Comparison of ENCODE assay signal across 31 cellular contexts in the genomic region with DNA sequence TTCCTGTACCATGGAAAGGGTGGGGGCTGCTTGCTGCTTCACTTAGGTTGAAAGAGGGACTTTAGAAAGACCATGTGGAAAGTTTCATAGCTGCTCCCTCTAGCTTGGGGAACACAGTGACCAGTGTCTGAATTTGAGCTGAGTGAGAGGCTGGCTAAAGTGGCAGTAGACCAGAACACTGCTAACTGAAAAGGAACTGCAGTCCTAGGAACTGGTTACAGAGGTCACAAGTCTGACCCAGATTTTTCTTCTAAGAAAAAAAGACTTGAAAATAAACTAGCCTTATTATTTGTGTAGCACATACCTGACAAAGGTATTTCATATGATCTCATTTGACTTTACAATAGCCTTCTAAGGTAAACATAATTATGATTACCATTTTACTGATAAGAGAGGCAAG.
DNase-seq lines count a peak whose midpoint lies in the region; ATAC-seq and TF ChIP-seq lines count a peak whose summit lies in the region.
"Had no signal": no experiment of that assay in that cellular context is flagged by ENCODE, and none has a peak within 500 bp of the region (broad histone marks: within the 10 kb centered on the region; RNA-seq: fewer than 3 reads in every experiment).

No MANE protein-coding gene starts in this region.

- no peaks in the 10 kb centered on the region for H3K36me3 ChIP-seq in GM23338 (ENCODE audit: insufficient read depth)
- H3K36me3 ChIP-seq in mucosa of descending colon (ENCODE audit: low read depth), result no peaks in the 10 kb centered on the region
- no peaks in the 10 kb centered on the region for H3K36me3 ChIP-seq in upper lobe of right lung

- H3K4me1 Mint-ChIP-seq in GM23338, result no peaks in the 10 kb centered on the region; the same call in 2 of the 3 replicates
- H3K4me1 Mint-ChIP-seq: CD4-positive, alpha-beta memory T cell had no signal

- H3K79me2 ChIP-seq in GM23338 (replicated peaks; ENCODE audit: insufficient read depth), result no peaks in the 10 kb centered on the region

- H3K4me1 ChIP-seq in GM23338 (ENCODE audit: insufficient read depth), result no peaks in the 10 kb centered on the region
- no peaks in the 10 kb centered on the region for H3K4me1 ChIP-seq in mucosa of descending colon (ENCODE audit: low read depth)
- peaks cover 9% of the 10 kb centered on the region for H3K4me1 ChIP-seq in upper lobe of right lung
- H3K4me1 ChIP-seq: A549 had no signal

- no peak for ATAC-seq in GM23338
- ATAC-seq in mucosa of descending colon, result peak; percentile 27
- ATAC-seq in upper lobe of right lung, result peak; percentile 73
- no peak for ATAC-seq in HG03196 (IDR thresholded peaks at IDR 0.05; ENCODE audit: unreplicated experiment)
- ATAC-seq: A549, HCT116 had no signal

- no peaks in the 10 kb centered on the region for H3K27me3 Mint-ChIP-seq in GM23338 (ENCODE audit: insufficient read depth, low read depth, poor library complexity)
- H3K27me3 Mint-ChIP-seq: CD4-positive, alpha-beta memory T cell had no signal

- H3K27me3 ChIP-seq in GM23338 (ENCODE audit: insufficient read depth), result no peaks in the 10 kb centered on the region
- H3K27me3 ChIP-seq in upper lobe of right lung, result no peaks in the 10 kb centered on the region

- H3K4me3 Mint-ChIP-seq in GM23338, result no peak overlapping the region
- H3K4me3 Mint-ChIP-seq: CD4-positive, alpha-beta memory T cell had no signal

- H3K9me3 ChIP-seq in mucosa of descending colon (no peaks in the 10 kb centered on the region), upper lobe of right lung (no peaks in the 10 kb centered on the region)
- H3K9me3 ChIP-seq: A549 had no signal

- no peaks in the 10 kb centered on the region for H4K20me1 ChIP-seq in GM23338 (replicated peaks; ENCODE audit: insufficient read depth)

- H3K4me3 ChIP-seq in GM23338 (no peak overlapping the region), mucosa of descending colon (no peak overlapping the region), upper lobe of right lung (no peak overlapping the region)
- H3K4me3 ChIP-seq: A549, PC-9, SK-N-MC had no signal

- intact Hi-C loops in mucosa of descending colon (cut with DNase I, micrococcal nuclease), result no loop called here
- intact Hi-C loops in upper lobe of right lung (cut with DNase I), result no loop called here

- 0 out of 2 replicates have a peak, but pooled peaks cover 2% of the 10 kb centered on the region for H3K9me2 ChIP-seq in GM23338 (ENCODE audit: insufficient read depth)

- H3K9me3 Mint-ChIP-seq in GM23338, result no peaks in the 10 kb centered on the region

- H3K27ac ChIP-seq in GM23338 (ENCODE audit: low read depth) (no peak overlapping the region), upper lobe of right lung (no peak overlapping the region)
- H3K27ac ChIP-seq: A549, HL-60, PC-9, SK-N-MC had no signal

- no peaks in the 10 kb centered on the region for H3F3A ChIP-seq in GM23338 (replicated peaks; ENCODE audit: low read depth)

- no peak overlapping the region for H3K27ac Mint-ChIP-seq in GM23338
- H3K27ac Mint-ChIP-seq: CD4-positive, alpha-beta memory T cell had no signal

- peak overlapping the region; percentile 43; the same call in 1 of the 2 replicates for H2AFZ ChIP-seq in GM23338
- H2AFZ ChIP-seq: PC-9 had no signal

- no peak overlapping the region for H3K4me2 ChIP-seq in GM23338
- H3K4me2 ChIP-seq: A549, PC-9 had no signal

- no peaks in the 10 kb centered on the region for H3K36me3 Mint-ChIP-seq in GM23338 (ENCODE audit: low read depth)
- H3K36me3 Mint-ChIP-seq: CD4-positive, alpha-beta memory T cell had no signal

- no peak for TF ChIP-seq CTCF in GM23338 (conservative IDR thresholded peaks at IDR 0.05; ENCODE audit: low read depth in 2 of 2)
- TF ChIP-seq CTCF in mucosa of descending colon (IDR thresholded peaks at IDR 0.05), result no peak
- no peak for TF ChIP-seq CTCF in upper lobe of right lung (IDR thresholded peaks at IDR 0.05)

- DNase-seq in GM23338 (ENCODE audit: low spot score) (no peak), kidney tubule cell (ENCODE audit: low spot score) (peak; percentile 6), mucosa of descending colon (no peak), upper lobe of right lung (no peak), HuH-7 (ENCODE audit: low spot score) (no peak)
- no peak for DNase-seq in activated CD8-positive, alpha-beta memory T cell treated with anti-CD3 and anti-CD28 coated beads, Interleukin-2, amount 50 U/mL, for 4 hours
- DNase-seq: AML-193; C1 segment of cervical spinal cord; CD4-positive, alpha-beta memory T cell; COR-L47; DMS 273 treated with DMSO at 0.1 percent for 48 hours; DMS79; EL; GDM1; NCI-H1048; NCI-H1417 treated with DMSO at 0.1 percent for 48 hours; NCI-H187; NCI-H2171 treated with DMSO at 0.1 percent for 48 hours; NCI-H345; NCI-H510A treated with DMSO at 0.1 percent for 48 hours; NCI-H82; NK-92 treated with Interleukin-12 subunit alpha and Interleukin-12 subunit beta, amount 100 ng/mL, for 24 hours; PC-9; Right ventricle myocardium superior; RPMI8226; SW 1271 had no signal

TF ChIP-seq in GM23338, 12 proteins besides CTCF, POLR2A, EP300 and RAD21:
- no peak for TF ChIP-seq POLR2AphosphoS5 (IDR thresholded peaks at IDR 0.05; ENCODE audit: low read depth)
- TF ChIP-seq EZH2phosphoT487 (IDR thresholded peaks at IDR 0.05; ENCODE audit: unreplicated experiment), result no peak
- TF ChIP-seq CREB1 (CRISPR knock-in tag; IDR thresholded peaks at IDR 0.05; ENCODE audit: low read depth), result no peak
- TF ChIP-seq, protein P1, sequence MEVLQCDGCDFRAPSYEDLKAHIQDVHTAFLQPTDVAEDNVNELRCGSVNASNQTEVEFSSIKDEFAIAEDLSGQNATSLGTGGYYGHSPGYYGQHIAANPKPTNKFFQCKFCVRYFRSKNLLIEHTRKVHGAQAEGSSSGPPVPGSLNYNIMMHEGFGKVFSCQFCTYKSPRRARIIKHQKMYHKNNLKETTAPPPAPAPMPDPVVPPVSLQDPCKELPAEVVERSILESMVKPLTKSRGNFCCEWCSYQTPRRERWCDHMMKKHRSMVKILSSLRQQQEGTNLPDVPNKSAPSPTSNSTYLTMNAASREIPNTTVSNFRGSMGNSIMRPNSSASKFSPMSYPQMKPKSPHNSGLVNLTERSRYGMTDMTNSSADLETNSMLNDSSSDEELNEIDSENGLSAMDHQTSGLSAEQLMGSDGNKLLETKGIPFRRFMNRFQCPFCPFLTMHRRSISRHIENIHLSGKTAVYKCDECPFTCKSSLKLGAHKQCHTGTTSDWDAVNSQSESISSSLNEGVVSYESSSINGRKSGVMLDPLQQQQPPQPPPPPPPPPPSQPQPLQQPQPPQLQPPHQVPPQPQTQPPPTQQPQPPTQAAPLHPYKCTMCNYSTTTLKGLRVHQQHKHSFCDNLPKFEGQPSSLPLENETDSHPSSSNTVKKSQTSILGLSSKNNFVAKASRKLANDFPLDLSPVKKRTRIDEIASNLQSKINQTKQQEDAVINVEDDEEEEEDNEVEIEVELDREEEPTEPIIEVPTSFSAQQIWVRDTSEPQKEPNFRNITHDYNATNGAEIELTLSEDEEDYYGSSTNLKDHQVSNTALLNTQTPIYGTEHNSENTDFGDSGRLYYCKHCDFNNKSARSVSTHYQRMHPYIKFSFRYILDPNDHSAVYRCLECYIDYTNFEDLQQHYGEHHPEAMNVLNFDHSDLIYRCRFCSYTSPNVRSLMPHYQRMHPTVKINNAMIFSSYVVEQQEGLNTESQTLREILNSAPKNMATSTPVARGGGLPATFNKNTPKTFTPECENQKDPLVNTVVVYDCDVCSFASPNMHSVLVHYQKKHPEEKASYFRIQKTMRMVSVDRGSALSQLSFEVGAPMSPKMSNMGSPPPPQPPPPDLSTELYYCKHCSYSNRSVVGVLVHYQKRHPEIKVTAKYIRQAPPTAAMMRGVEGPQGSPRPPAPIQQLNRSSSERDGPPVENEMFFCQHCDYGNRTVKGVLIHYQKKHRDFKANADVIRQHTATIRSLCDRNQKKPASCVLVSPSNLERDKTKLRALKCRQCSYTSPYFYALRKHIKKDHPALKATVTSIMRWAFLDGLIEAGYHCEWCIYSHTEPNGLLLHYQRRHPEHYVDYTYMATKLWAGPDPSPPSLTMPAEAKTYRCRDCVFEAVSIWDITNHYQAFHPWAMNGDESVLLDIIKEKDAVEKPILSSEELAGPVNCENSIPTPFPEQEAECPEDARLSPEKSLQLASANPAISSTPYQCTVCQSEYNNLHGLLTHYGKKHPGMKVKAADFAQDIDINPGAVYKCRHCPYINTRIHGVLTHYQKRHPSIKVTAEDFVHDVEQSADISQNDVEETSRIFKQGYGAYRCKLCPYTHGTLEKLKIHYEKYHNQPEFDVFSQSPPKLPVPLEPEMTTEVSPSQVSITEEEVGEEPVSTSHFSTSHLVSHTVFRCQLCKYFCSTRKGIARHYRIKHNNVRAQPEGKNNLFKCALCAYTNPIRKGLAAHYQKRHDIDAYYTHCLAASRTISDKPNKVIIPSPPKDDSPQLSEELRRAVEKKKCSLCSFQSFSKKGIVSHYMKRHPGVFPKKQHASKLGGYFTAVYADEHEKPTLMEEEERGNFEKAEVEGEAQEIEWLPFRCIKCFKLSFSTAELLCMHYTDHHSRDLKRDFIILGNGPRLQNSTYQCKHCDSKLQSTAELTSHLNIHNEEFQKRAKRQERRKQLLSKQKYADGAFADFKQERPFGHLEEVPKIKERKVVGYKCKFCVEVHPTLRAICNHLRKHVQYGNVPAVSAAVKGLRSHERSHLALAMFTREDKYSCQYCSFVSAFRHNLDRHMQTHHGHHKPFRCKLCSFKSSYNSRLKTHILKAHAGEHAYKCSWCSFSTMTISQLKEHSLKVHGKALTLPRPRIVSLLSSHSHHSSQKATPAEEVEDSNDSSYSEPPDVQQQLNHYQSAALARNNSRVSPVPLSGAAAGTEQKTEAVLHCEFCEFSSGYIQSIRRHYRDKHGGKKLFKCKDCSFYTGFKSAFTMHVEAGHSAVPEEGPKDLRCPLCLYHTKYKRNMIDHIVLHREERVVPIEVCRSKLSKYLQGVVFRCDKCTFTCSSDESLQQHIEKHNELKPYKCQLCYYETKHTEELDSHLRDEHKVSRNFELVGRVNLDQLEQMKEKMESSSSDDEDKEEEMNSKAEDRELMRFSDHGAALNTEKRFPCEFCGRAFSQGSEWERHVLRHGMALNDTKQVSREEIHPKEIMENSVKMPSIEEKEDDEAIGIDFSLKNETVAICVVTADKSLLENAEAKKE (CRISPR knock-in tag; IDR thresholded peaks at IDR 0.05), result no peak

Comparison
In these comparisons a context has a peak if more than half of its experiments do, and no peak if none do; other contexts are left out.
1. ATAC-seq: peak in mucosa of descending colon (single experiment) and upper lobe of right lung (single experiment); none in GM23338 (single experiment) and HG03196 (single experiment).